13 cellular contexts compared by ENCODE assay signal in genomic region chr15:88615303-88616107, GRCh38. TPM values are rescaled to one million over a fixed set of nuclear protein-coding genes. Genes with fewer than 3 reads are reported as not detected.
DNase-seq lines count a peak whose midpoint lies in the region; ATAC-seq, FAIRE-seq and TF ChIP-seq lines count a peak whose summit lies in the region.
"Had no signal": no experiment of that assay in that cellular context is flagged by ENCODE, and none has a peak within 500 bp of the region (broad histone marks: within the 10 kb centered on the region; RNA-seq: fewer than 3 reads in every experiment).

No MANE protein-coding gene starts in this region.

- no peak overlapping the region for H3K4me3 ChIP-seq in HUES48 (ENCODE audit: low read depth, low read length)
- no peak overlapping the region for H3K4me3 ChIP-seq in liver (ENCODE audit: low read depth in 1 of 3, low read length in 3 of 3)
- H3K4me3 ChIP-seq in effector memory CD4-positive, alpha-beta T cell (ENCODE audit: insufficient read depth, low read depth, low read length, poor library complexity, severe bottlenecking): no peak overlapping the region
- no peak overlapping the region for H3K4me3 ChIP-seq in testis

- H3K9me3 ChIP-seq in HUES48 (ENCODE audit: control insufficient read depth, insufficient read depth, low read length) (no peaks in the 10 kb centered on the region), liver (ENCODE audit: control insufficient read depth in 4 of 4, low read length in 3 of 4) (no peaks in the 10 kb centered on the region), testis (no peaks in the 10 kb centered on the region)
- H3K9me3 ChIP-seq in effector memory CD4-positive, alpha-beta T cell (ENCODE audit: control insufficient read depth, low read length): no peaks in the 10 kb centered on the region

- peak; percentile 61 for ATAC-seq in GM21576 (IDR thresholded peaks at IDR 0.05; ENCODE audit: unreplicated experiment)

- FAIRE-seq in GM12891 (lab: Jason Lieb, UNC): no peak

- 45% methylated on average over 11 of the region's 11 CpGs for WGBS in liver
- 62 to 72% methylated on average over 11 of the region's 11 CpGs for WGBS in testis, 2 donors

- H3K36me3 ChIP-seq in HUES48 (ENCODE audit: control insufficient read depth, insufficient read depth, low read length) (no peaks in the 10 kb centered on the region), liver (ENCODE audit: control insufficient read depth in 4 of 4, insufficient read depth in 3 of 4, low read depth in 1 of 4, low read length in 3 of 4) (no peaks in the 10 kb centered on the region), testis (ENCODE audit: low read depth, missing control alignments) (no peaks in the 10 kb centered on the region)
- H3K36me3 ChIP-seq in effector memory CD4-positive, alpha-beta T cell (ENCODE audit: control insufficient read depth, insufficient read depth, low read length): no peaks in the 10 kb centered on the region

- peak in 1 of 2 donors; percentile 33 for TF ChIP-seq RAD21 in liver (IDR thresholded peaks at IDR 0.05)

- H3K4me1 ChIP-seq in HUES48 (ENCODE audit: control insufficient read depth, insufficient read depth, low read length): peaks cover 50% of the 10 kb centered on the region
- H3K4me1 ChIP-seq in liver (ENCODE audit: control insufficient read depth in 4 of 4, insufficient read depth in 4 of 4, low read length in 3 of 4): peaks cover 6 to 19% (median 18%) of the 10 kb centered on the region in 4 donors
- no peaks in the 10 kb centered on the region for H3K4me1 ChIP-seq in effector memory CD4-positive, alpha-beta T cell (ENCODE audit: control insufficient read depth, insufficient read depth, low read length, poor library complexity, severe bottlenecking)
- no peaks in the 10 kb centered on the region for H3K4me1 ChIP-seq in testis

- DNase-seq in GM12891 (ENCODE audit: insufficient read length, low spot score) (no peak), testis (no peak), DMS153 treated with DMSO at 0.1 percent for 48 hours (lab: John Stamatoyannopoulos, UW; ENCODE audit: unreplicated experiment) (no peak), inferior parietal cortex (ENCODE audit: extremely low spot score) (no peak)
- no peak for DNase-seq in effector memory CD4-positive, alpha-beta T cell
- DNase-seq: activated naive CD4-positive, alpha-beta T cell; stimulated activated CD4-positive, alpha-beta T cell treated with anti-CD3 and anti-CD28 coated beads, Interleukin-2, amount 100 ng/mL, for 24 hours had no signal

- H3K9ac ChIP-seq in HUES48 (ENCODE audit: low read depth, low read length) (peak overlapping the region; percentile 30; the same call in 1 of the 2 replicates), liver (ENCODE audit: low read depth in 1 of 2, low read length in 2 of 2) (peak overlapping the region; percentile 29 to 36)

- H3K27ac ChIP-seq in HUES48 (ENCODE audit: low read depth, low read length) (peak overlapping the region; percentile 30), liver (ENCODE audit: low read depth in 1 of 2, low read length in 2 of 2) (peak overlapping the region; percentile 59 to 74), testis (no peak overlapping the region)
- no peak overlapping the region for H3K27ac ChIP-seq in effector memory CD4-positive, alpha-beta T cell (ENCODE audit: insufficient read depth, low read length, poor library complexity, severe bottlenecking)
- H3K27ac ChIP-seq: C4-2B, VCaP had no signal

- no peak for TF ChIP-seq CTCF in liver (IDR thresholded peaks at IDR 0.05; ENCODE audit: low read depth, low read length, missing input control)
- no peak for TF ChIP-seq CTCF in testis (IDR thresholded peaks at IDR 0.05)

- intact Hi-C loops in testis (cut with DNase I; ENCODE audit: low total_unique reads): loop anchor here (10.0 kb wide), 1 partner anchor 141 kb away; no protein-coding TSS in a partner anchor

- H3K27me3 ChIP-seq in HUES48 (ENCODE audit: control insufficient read depth, insufficient read depth, low read length) (peaks cover 10% of the 10 kb centered on the region), liver (ENCODE audit: control insufficient read depth in 4 of 4, insufficient read depth in 4 of 4, low read length in 3 of 4) (no peaks in the 10 kb centered on the region), testis (no peaks in the 10 kb centered on the region)
- peaks cover 1% of the 10 kb centered on the region for H3K27me3 ChIP-seq in effector memory CD4-positive, alpha-beta T cell (replicated peaks; ENCODE audit: control insufficient read depth, insufficient read depth, low read length, poor library complexity, severe bottlenecking)

- TF ChIP-seq POLR2A in GM12891 (IDR thresholded peaks at IDR 0.05; ENCODE audit: low read depth, low read length) (no peak), testis (IDR thresholded peaks at IDR 0.05) (no peak)

TF ChIP-seq in GM12891, 5 proteins besides CTCF, POLR2A, EP300 and RAD21:
- TF ChIP-seq POU2F2 (IDR thresholded peaks at IDR 0.05; ENCODE audit: low read depth, low read length) (peak; percentile 83), SPI1 (IDR thresholded peaks at IDR 0.05; ENCODE audit: low read depth, low read length) (no peak)
TF ChIP-seq in GM12891: peak in this region for 1.

TF ChIP-seq in liver, 16 proteins besides CTCF, POLR2A, EP300 and RAD21:
- TF ChIP-seq YY1 (IDR thresholded peaks at IDR 0.05) (peak; percentile 71), GABPA (IDR thresholded peaks at IDR 0.05 in 1 of 2, conservative IDR thresholded peaks at IDR 0.05 in 1 of 2) (peak in 1 of 2 donors; percentile 46), ATF3 (IDR thresholded peaks at IDR 0.05) (no peak), FOXA1 (IDR thresholded peaks at IDR 0.05) (no peak), FOXA2 (IDR thresholded peaks at IDR 0.05) (no peak), REST (IDR thresholded peaks at IDR 0.05) (peak; percentile 60), HNF4A (conservative IDR thresholded peaks at IDR 0.05) (peak; percentile 97), TAF1 (conservative IDR thresholded peaks at IDR 0.05) (no peak), EGR1 (IDR thresholded peaks at IDR 0.05; ENCODE audit: low read depth in 2 of 2) (peak in 1 of 2 donors; percentile 20), HNF4G (IDR thresholded peaks at IDR 0.05) (peak; percentile 92), RXRA (IDR thresholded peaks at IDR 0.05) (peak; percentile 53 to 73), ZBTB33 (IDR thresholded peaks at IDR 0.05) (peak; percentile 31), SP1 (IDR thresholded peaks at IDR 0.05) (peak; percentile 98), MAX (IDR thresholded peaks at IDR 0.05) (peak; percentile 59), JUND (IDR thresholded peaks at IDR 0.05) (peak in 1 of 2 donors; percentile 43), NR2F2 (IDR thresholded peaks at IDR 0.05) (no peak)

RNA-seq across cellular contexts. Expression of gene AEN, which starts 5.6 kb away (rescaled TPM):
- 36.3 TPM for polyA plus RNA-seq in GM12891 (2012; ENCODE audit: low read depth, missing spikeins)
- total RNA-seq in liver (10 to 100 TPM; 13.1 to 19.2 TPM), testis (10 to 100 TPM; 31.0 to 32.9 TPM)
- polyA plus RNA-seq in liver (1 to 10 TPM; 2.8 to 8.0 TPM), testis (ENCODE audit: insufficient read depth, low read depth, low replicate concordance) (22.5 TPM)

RNA-seq across cellular contexts. Expression of gene ISG20, which starts 23.3 kb away (rescaled TPM):
- 43.9 TPM for polyA plus RNA-seq in GM12891 (2012; ENCODE audit: low read depth, missing spikeins)
- total RNA-seq in liver (10 to 100 TPM in 1 of 2 donors, 1 to 10 TPM in 1; 6.8 to 36.5 TPM), testis (1 to 10 TPM; 6.8 to 8.7 TPM)
- polyA plus RNA-seq in liver (10 to 100 TPM; 14.1 to 14.5 TPM), testis (ENCODE audit: insufficient read depth, low read depth, low replicate concordance) (17.0 TPM)
- total RNA-seq: temporal lobe had no signal

Comparison
In these comparisons a context has a peak if more than half of its experiments do, and no peak if none do; other contexts are left out.
1. H3K27ac ChIP-seq: peak in HUES48 (single experiment) and liver (2 of 2); none in effector memory CD4-positive, alpha-beta T cell (single experiment) and testis (0 of 2).